ENCODE assay signal across 1 cellular context in the genomic region with DNA sequence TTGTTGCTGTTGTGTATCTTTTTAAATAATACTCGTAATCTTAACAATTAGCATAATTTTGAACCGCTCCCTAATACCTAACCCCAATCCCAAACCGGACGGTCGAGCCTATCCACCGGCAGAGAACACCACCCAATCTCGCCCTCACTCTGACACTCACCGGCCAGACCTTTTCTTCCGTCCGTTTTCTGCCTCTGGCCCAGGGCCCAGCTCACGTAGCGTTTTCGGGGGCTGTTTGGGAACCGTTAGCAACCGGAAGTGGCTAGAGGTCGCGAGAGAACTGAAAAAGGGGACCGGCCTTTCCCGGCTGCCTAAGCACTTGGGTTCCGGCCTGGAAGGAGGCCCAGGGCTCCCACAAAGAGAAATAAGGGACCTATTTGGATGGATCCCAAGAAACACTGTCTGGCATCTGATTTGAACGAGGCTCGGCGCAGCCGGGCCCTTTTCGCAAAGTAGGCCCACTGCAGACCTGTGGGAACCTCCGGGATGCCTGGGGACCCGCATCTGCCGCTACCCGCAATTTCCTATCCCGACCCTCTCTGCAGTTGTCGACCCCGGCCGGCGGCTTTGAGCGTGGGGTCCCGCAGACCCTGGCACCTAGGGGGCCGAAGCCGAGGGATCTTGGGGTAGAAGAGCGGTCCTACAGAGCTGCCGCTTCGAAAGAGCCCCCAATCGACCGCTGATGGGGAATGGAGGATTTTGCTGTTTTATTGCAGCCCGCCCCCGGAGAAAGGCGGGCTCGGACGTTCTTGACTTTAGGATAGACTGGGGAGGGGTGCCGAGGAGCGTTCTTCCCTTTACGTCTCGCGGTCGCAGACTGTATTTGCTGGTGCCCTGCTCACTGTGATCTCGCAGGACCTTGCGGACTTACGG.
A peak's percentile ranks its signal among the peaks of the same experiment; 100 is the strongest.
TF ChIP-seq lines count a peak whose summit lies in the region.

No MANE protein-coding gene starts in this region.

TF ChIP-seq in K562, 482 proteins besides CTCF, POLR2A, EP300 and RAD21 (continued from another document):
- TF ChIP-seq, protein P1, sequence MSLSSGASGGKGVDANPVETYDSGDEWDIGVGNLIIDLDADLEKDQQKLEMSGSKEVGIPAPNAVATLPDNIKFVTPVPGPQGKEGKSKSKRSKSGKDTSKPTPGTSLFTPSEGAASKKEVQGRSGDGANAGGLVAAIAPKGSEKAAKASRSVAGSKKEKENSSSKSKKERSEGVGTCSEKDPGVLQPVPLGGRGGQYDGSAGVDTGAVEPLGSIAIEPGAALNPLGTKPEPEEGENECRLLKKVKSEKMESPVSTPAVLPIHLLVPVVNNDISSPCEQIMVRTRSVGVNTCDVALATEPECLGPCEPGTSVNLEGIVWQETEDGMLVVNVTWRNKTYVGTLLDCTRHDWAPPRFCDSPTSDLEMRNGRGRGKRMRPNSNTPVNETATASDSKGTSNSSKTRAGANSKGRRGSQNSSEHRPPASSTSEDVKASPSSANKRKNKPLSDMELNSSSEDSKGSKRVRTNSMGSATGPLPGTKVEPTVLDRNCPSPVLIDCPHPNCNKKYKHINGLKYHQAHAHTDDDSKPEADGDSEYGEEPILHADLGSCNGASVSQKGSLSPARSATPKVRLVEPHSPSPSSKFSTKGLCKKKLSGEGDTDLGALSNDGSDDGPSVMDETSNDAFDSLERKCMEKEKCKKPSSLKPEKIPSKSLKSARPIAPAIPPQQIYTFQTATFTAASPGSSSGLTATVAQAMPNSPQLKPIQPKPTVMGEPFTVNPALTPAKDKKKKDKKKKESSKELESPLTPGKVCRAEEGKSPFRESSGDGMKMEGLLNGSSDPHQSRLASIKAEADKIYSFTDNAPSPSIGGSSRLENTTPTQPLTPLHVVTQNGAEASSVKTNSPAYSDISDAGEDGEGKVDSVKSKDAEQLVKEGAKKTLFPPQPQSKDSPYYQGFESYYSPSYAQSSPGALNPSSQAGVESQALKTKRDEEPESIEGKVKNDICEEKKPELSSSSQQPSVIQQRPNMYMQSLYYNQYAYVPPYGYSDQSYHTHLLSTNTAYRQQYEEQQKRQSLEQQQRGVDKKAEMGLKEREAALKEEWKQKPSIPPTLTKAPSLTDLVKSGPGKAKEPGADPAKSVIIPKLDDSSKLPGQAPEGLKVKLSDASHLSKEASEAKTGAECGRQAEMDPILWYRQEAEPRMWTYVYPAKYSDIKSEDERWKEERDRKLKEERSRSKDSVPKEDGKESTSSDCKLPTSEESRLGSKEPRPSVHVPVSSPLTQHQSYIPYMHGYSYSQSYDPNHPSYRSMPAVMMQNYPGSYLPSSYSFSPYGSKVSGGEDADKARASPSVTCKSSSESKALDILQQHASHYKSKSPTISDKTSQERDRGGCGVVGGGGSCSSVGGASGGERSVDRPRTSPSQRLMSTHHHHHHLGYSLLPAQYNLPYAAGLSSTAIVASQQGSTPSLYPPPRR (CRISPR knock-in tag; IDR thresholded peaks at IDR 0.05; ENCODE audit: borderline replicate concordance): peak; percentile 70; the same call in 1 of the 2 replicates
- TF ChIP-seq SAP30 (IDR thresholded peaks at IDR 0.05; ENCODE audit: borderline replicate concordance, insufficient read depth, low read depth, low read length, poor library complexity, severe bottlenecking): peak; percentile 31
- TF ChIP-seq SIRT6 (IDR thresholded peaks at IDR 0.05; ENCODE audit: low read depth, low read length): peak; percentile 59
- TF ChIP-seq ZNF133 (CRISPR knock-in tag; IDR thresholded peaks at IDR 0.05): no peak
- peak; percentile 12; the same call in 1 of the 2 replicates for TF ChIP-seq ZBTB1 (CRISPR knock-in tag; IDR thresholded peaks at IDR 0.05; ENCODE audit: borderline replicate concordance, low read depth)
- no peak for TF ChIP-seq BRF1 (IDR thresholded peaks at IDR 0.05; ENCODE audit: borderline replicate concordance, extremely low read depth, insufficient read length)
- no peak for TF ChIP-seq ARID2 (IDR thresholded peaks at IDR 0.05)
- peak in 1 of 2 experiments; percentile 48; a peak in 2 of 4 replicates for TF ChIP-seq SIX5 (IDR thresholded peaks at IDR 0.05; ENCODE audit: borderline replicate concordance in 1 of 2, insufficient read depth in 1 of 2, low read depth in 1 of 2, low read length in 2 of 2)
- no peak for TF ChIP-seq MCM7 (IDR thresholded peaks at IDR 0.05)
- no peak for TF ChIP-seq ZBED1 (IDR thresholded peaks at IDR 0.05)
- no peak for TF ChIP-seq SNRNP70 (optimal IDR thresholded peaks at IDR 0.05; ENCODE audit: low read depth, low read length)
- TF ChIP-seq NRF1 (conservative IDR thresholded peaks at IDR 0.05 in 1 of 2, IDR thresholded peaks at IDR 0.05 in 1 of 2): peak in 1 of 2 experiments; percentile 9; a peak in 2 of 4 replicates
- TF ChIP-seq LEF1 (IDR thresholded peaks at IDR 0.05): peak; percentile 14; the same call in 1 of the 2 replicates
- TF ChIP-seq TAF9B (IDR thresholded peaks at IDR 0.05; ENCODE audit: partially characterized antibody): peak; percentile 98
- peak; percentile 90 for TF ChIP-seq ETV1 (tag; conservative IDR thresholded peaks at IDR 0.05; ENCODE audit: low read depth)
- TF ChIP-seq NCOR1 (IDR thresholded peaks at IDR 0.05): peak; percentile 76
- no peak for TF ChIP-seq KHSRP (IDR thresholded peaks at IDR 0.05)
- TF ChIP-seq, protein P2, sequence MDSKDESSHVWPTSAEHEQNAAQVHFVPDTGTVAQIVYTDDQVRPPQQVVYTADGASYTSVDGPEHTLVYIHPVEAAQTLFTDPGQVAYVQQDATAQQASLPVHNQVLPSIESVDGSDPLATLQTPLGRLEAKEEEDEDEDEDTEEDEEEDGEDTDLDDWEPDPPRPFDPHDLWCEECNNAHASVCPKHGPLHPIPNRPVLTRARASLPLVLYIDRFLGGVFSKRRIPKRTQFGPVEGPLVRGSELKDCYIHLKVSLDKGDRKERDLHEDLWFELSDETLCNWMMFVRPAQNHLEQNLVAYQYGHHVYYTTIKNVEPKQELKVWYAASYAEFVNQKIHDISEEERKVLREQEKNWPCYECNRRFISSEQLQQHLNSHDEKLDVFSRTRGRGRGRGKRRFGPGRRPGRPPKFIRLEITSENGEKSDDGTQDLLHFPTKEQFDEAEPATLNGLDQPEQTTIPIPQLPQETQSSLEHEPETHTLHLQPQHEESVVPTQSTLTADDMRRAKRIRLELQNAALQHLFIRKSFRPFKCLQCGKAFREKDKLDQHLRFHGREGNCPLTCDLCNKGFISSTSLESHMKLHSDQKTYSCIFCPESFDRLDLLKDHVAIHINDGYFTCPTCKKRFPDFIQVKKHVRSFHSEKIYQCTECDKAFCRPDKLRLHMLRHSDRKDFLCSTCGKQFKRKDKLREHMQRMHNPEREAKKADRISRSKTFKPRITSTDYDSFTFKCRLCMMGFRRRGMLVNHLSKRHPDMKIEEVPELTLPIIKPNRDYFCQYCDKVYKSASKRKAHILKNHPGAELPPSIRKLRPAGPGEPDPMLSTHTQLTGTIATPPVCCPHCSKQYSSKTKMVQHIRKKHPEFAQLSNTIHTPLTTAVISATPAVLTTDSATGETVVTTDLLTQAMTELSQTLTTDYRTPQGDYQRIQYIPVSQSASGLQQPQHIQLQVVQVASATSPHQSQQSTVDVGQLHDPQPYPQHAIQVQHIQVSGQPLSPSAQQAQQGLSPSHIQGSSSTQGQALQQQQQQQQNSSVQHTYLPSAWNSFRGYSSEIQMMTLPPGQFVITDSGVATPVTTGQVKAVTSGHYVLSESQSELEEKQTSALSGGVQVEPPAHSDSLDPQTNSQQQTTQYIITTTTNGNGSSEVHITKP (IDR thresholded peaks at IDR 0.05; ENCODE audit: partially characterized antibody): peak; percentile 67
- TF ChIP-seq BCOR (IDR thresholded peaks at IDR 0.05): peak; percentile 65; the same call in 1 of the 2 replicates
- peak; percentile 70; the same call in 1 of the 2 replicates for TF ChIP-seq TCF7 (IDR thresholded peaks at IDR 0.05; ENCODE audit: borderline replicate concordance)
- TF ChIP-seq TBL1XR1 (IDR thresholded peaks at IDR 0.05; ENCODE audit: low read length in 2 of 2): peak; percentile 85 to 94
